In genomic region chr2:85540131-85540587, GRCh38 we compare ENCODE assay signal across 8 cellular contexts. TPM values are rescaled to one million over a fixed set of nuclear protein-coding genes. Genes with fewer than 3 reads are reported as not detected.
A peak's percentile ranks its signal among the peaks of the same experiment; 100 is the strongest.
DNase-seq lines count a peak whose midpoint lies in the region; ATAC-seq, FAIRE-seq and TF ChIP-seq lines count a peak whose summit lies in the region.

No MANE protein-coding gene starts in this region.

- H3K9ac ChIP-seq in BLaER1, result peak overlapping the region; percentile 100

- FAIRE-seq in H54 (lab: Jason Lieb, UNC), result no peak

- no peak for TF ChIP-seq POLR2A in H54 (IDR thresholded peaks at IDR 0.05; ENCODE audit: low read depth, low read length)

- H3K9me3 Mint-ChIP-seq in MCF 10A (ENCODE audit: unreplicated experiment), result no peaks in the 10 kb centered on the region

- TSS peak; percentile 31 for BruUV-seq in MCF 10A (replicated peaks; lab: Mats Ljungman, UMichigan)

- H3K27me3 ChIP-seq in BLaER1, result no peaks in the 10 kb centered on the region
- H3K27me3 ChIP-seq in mononuclear cell (ENCODE audit: insufficient read depth, low read length), result no peaks in the 10 kb centered on the region

- TF ChIP-seq CTCF in MCF 10A (IDR thresholded peaks at IDR 0.05; ENCODE audit: unreplicated experiment), result no peak

- H3K36me3 ChIP-seq in BLaER1 (peaks cover 55% of the 10 kb centered on the region), KOPT-K1 (ENCODE audit: insufficient read depth, low read length) (peaks cover 55% of the 10 kb centered on the region)

- H3K27me3 Mint-ChIP-seq in MCF 10A (ENCODE audit: insufficient read depth, unreplicated experiment), result no peaks in the 10 kb centered on the region

- H3K27ac Mint-ChIP-seq in MCF 10A (ENCODE audit: low read depth, unreplicated experiment), result peak overlapping the region; percentile 96

- POLR2A ChIA-PET in MCF 10A (lab: Yijun Ruan, JAX), result interaction anchor here (0.6 to 18.1 kb wide), 27 partner anchors 9 to 1181 kb away, joined by 3 to 376 read pairs (median 11); partner anchors contain the start of genes C2orf68, ELMOD3, GGCX and RETSAT

- CTCF ChIA-PET in MCF 10A (lab: Yijun Ruan, JAX), result interaction anchor here (0.6 to 5.3 kb wide), 10 partner anchors 11 to 787 kb away, joined by 3 to 53 read pairs (median 4); partner anchors contain the start of gene SH2D6

- peaks cover 60% of the 10 kb centered on the region for H4K20me1 ChIP-seq in BLaER1

- peaks cover 47% of the 10 kb centered on the region for H3K4me1 Mint-ChIP-seq in MCF 10A (ENCODE audit: insufficient read depth, unreplicated experiment)

- peak overlapping the region; percentile 73 for H3K4me3 ChIP-seq in BLaER1
- peak overlapping the region; percentile 92 for H3K4me3 ChIP-seq in mononuclear cell (ENCODE audit: low read length)

- DNase-seq in MCF 10A (ENCODE audit: unreplicated experiment), result peak; percentile 38
- no peak for DNase-seq in stimulated activated CD4-positive, alpha-beta T cell treated with anti-CD3 and anti-CD28 coated beads, Interleukin-15, amount 100 ng/mL, for 24 hours
- DNase-seq in H54 (ENCODE audit: insufficient read length, low spot score), result no peak

- H3K4me3 Mint-ChIP-seq in MCF 10A (ENCODE audit: unreplicated experiment), result peak overlapping the region; percentile 98

- ATAC-seq in HG02970 (IDR thresholded peaks at IDR 0.05; ENCODE audit: low FRiP score, unreplicated experiment), result no peak
- ATAC-seq in HG02763 (IDR thresholded peaks at IDR 0.05; ENCODE audit: unreplicated experiment), result no peak

- peak overlapping the region; percentile 92 for H3K4me2 ChIP-seq in BLaER1

- peaks cover 55% of the 10 kb centered on the region for H3K4me1 ChIP-seq in BLaER1
- peaks cover 42% of the 10 kb centered on the region for H3K4me1 ChIP-seq in mononuclear cell (ENCODE audit: insufficient read depth, low read length)

- H3K36me3 Mint-ChIP-seq in MCF 10A (ENCODE audit: insufficient read depth, unreplicated experiment), result peaks cover 63% of the 10 kb centered on the region

- no peaks in the 10 kb centered on the region for H3K9me3 ChIP-seq in BLaER1
- H3K9me3 ChIP-seq in KOPT-K1 (ENCODE audit: insufficient read depth, low read length, poor library complexity, severe bottlenecking), result no peaks in the 10 kb centered on the region
- no peaks in the 10 kb centered on the region for H3K9me3 ChIP-seq in mononuclear cell (ENCODE audit: low read depth, low read length)

- intact Hi-C loops in MCF 10A (cut with micrococcal nuclease), result no loop called here

- H3K27ac ChIP-seq in BLaER1 (peak overlapping the region; percentile 100), KOPT-K1 (ENCODE audit: low read depth, low read length, poor library complexity, severe bottlenecking) (peak overlapping the region; percentile 98)

RNA-seq across cellular contexts. Expression of gene MAT2A, which starts 1.2 kb away (rescaled TPM):
- total RNA-seq in MCF 10A (2022), result 348 and 366 TPM in 2 replicates
- total RNA-seq in mononuclear cell, result 67.0 TPM

RNA-seq across cellular contexts. Expression of gene GGCX, which starts 21.1 kb away (rescaled TPM):
- total RNA-seq in MCF 10A (2022), result 49.1 and 52.2 TPM in 2 replicates
- total RNA-seq in mononuclear cell, result 11.0 TPM

RNA-seq across cellular contexts. Expression of gene VAMP8, which starts 37.2 kb away (rescaled TPM):
- total RNA-seq in MCF 10A (2022) (49.9 and 56.0 TPM in 2 replicates), mononuclear cell (27.6 TPM)

RNA-seq across cellular contexts. Expression of gene VAMP5, which starts 44.1 kb away (rescaled TPM):
- total RNA-seq in MCF 10A (2022) (1.6 and 3.0 TPM in 2 replicates), mononuclear cell (8.9 TPM)

RNA-seq across cellular contexts. Expression of gene RNF181, which starts 55.4 kb away (rescaled TPM):
- total RNA-seq in MCF 10A (2022) (125 and 215 TPM in 2 replicates), mononuclear cell (55.9 TPM)
